ENCODE assay signal across 8 cellular contexts in the genomic region with DNA sequence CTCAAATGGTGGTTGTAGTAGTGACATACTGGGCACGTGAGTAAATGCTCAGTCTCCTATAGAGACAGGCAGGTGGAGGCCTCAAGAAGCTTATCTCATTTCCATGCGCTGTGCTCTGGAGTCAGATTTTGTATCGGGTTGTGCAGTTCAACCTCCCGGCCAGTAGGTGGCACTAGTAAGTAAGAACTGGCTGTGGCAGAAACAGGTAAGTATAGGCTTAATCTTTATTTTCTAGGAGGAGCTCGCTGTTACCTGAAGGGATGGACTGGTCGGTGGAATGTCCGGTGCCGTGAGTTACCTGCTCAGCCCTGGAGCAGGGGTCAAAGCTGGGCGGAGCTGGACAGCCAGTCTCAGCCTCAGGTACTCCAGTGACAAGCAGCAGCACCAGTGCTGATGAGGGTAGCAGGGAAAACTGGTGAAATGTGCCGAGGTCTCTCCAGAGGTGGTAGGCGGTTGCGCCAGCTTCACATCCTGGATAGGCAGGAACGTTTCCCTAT.
DNase-seq lines count a peak whose midpoint lies in the region; TF ChIP-seq lines count a peak whose summit lies in the region.

No MANE protein-coding gene starts in this region.

- no peak for TF ChIP-seq EP300 in stomach (IDR thresholded peaks at IDR 0.05)

- intact Hi-C loops in stomach (cut with DNase I; ENCODE audit: low total_unique reads), result no loop called here

- H3K27ac ChIP-seq in liver (ENCODE audit: low read depth in 1 of 2, low read length in 2 of 2), result no peak overlapping the region
- peak overlapping the region in 2 of 5 donors; percentile 11 to 42 for H3K27ac ChIP-seq in stomach

- H3K4me3 ChIP-seq in HAP-1, result no peak overlapping the region
- peak overlapping the region; percentile 27 to 54 (median 40) for H3K4me3 ChIP-seq in liver (ENCODE audit: low read depth in 1 of 3, low read length in 3 of 3)
- H3K4me3 ChIP-seq in stomach, result peak overlapping the region; percentile 33 to 52 (median 46)

- WGBS in liver, result 15% methylated on average over 13 of the region's 13 CpGs
- 17 to 35% (median 23%) methylated on average over 7 to 13 of the region's 13 CpGs for WGBS in stomach, 5 donors

- H3K9ac ChIP-seq in liver (ENCODE audit: low read depth in 1 of 2, low read length in 2 of 2), result no peak overlapping the region

- no peaks in the 10 kb centered on the region for H3K27me3 Mint-ChIP-seq in chondrocyte (ENCODE audit: low read depth)

- H3K4me1 ChIP-seq in HAP-1, result no peaks in the 10 kb centered on the region
- peaks cover 0 to 9% (median 4%) of the 10 kb centered on the region in 4 donors for H3K4me1 ChIP-seq in liver (ENCODE audit: control insufficient read depth in 4 of 4, insufficient read depth in 4 of 4, low read length in 3 of 4)
- peaks cover 0 to 5% (median 0%) of the 10 kb centered on the region in 4 donors for H3K4me1 ChIP-seq in stomach

- no peak overlapping the region for H3K27ac Mint-ChIP-seq in chondrocyte (ENCODE audit: unreplicated experiment)

- TF ChIP-seq CTCF in LNCAP (IDR thresholded peaks at IDR 0.05) (peak; percentile 90), chondrocyte (IDR thresholded peaks at IDR 0.05) (peak; percentile 81), liver (IDR thresholded peaks at IDR 0.05; ENCODE audit: low read depth, low read length, missing input control) (peak; percentile 89), stomach (IDR thresholded peaks at IDR 0.05) (peak in 5 of 7 experiments; percentile 71 to 90 (median 82))

- no peaks in the 10 kb centered on the region for H3K9me3 Mint-ChIP-seq in chondrocyte (ENCODE audit: low read depth)

- H3K27me3 ChIP-seq in HAP-1 (ENCODE audit: low read depth) (no peaks in the 10 kb centered on the region), liver (ENCODE audit: control insufficient read depth in 4 of 4, insufficient read depth in 4 of 4, low read length in 3 of 4) (peaks cover 0 to 9% (median 0%) of the 10 kb centered on the region in 4 donors), stomach (no peaks in the 10 kb centered on the region)

- H3K9me3 ChIP-seq in HAP-1 (no peaks in the 10 kb centered on the region), liver (ENCODE audit: control insufficient read depth in 4 of 4, low read length in 3 of 4) (no peaks in the 10 kb centered on the region), stomach (no peaks in the 10 kb centered on the region)

- H3K4me1 Mint-ChIP-seq in chondrocyte (ENCODE audit: low read depth), result no peaks in the 10 kb centered on the region

- H3K36me3 ChIP-seq in HAP-1 (replicated peaks), result no peaks in the 10 kb centered on the region
- H3K36me3 ChIP-seq in liver (ENCODE audit: control insufficient read depth in 4 of 4, insufficient read depth in 3 of 4, low read depth in 1 of 4, low read length in 3 of 4), result no peaks in the 10 kb centered on the region
- no peaks in the 10 kb centered on the region for H3K36me3 ChIP-seq in stomach

- no peak for TF ChIP-seq POLR2A in stomach (IDR thresholded peaks at IDR 0.05)

- no peak overlapping the region for H3K4me3 Mint-ChIP-seq in chondrocyte (ENCODE audit: unreplicated experiment)

- no peaks in the 10 kb centered on the region for H3K36me3 Mint-ChIP-seq in chondrocyte (ENCODE audit: low read depth)

- in situ Hi-C loops in HAP-1 (cut with MboI; ENCODE audit: low sequenced_read_pairs), result no loop called here

- peak; percentile 90 to 93 for TF ChIP-seq RAD21 in liver (IDR thresholded peaks at IDR 0.05)

- peak; percentile 60 for DNase-seq in DMS 273 (lab: John Stamatoyannopoulos, UW; ENCODE audit: unreplicated experiment)
- no peak for DNase-seq in DMS 273 treated with DMSO at 0.1 percent for 48 hours (lab: John Stamatoyannopoulos, UW)
- peak; percentile 24 to 60 for DNase-seq in HAP-1 (ENCODE audit: low spot score in 2 of 2)
- DNase-seq in T-helper 2 cell, result peak in 3 of 5 experiments; percentile 3 to 55 (median 11)
- DNase-seq in chondrocyte (ENCODE audit: low spot score), result peak; percentile 54
- DNase-seq in stomach, result peak; percentile 61

TF ChIP-seq in liver, 16 proteins besides CTCF, POLR2A, EP300 and RAD21:
- TF ChIP-seq HNF4A (conservative IDR thresholded peaks at IDR 0.05) (no peak), SP1 (IDR thresholded peaks at IDR 0.05) (no peak), JUND (IDR thresholded peaks at IDR 0.05) (no peak), RXRA (IDR thresholded peaks at IDR 0.05) (no peak), MAX (IDR thresholded peaks at IDR 0.05) (no peak), NR2F2 (IDR thresholded peaks at IDR 0.05) (no peak), FOXA1 (IDR thresholded peaks at IDR 0.05) (no peak)
- TF ChIP-seq, protein P1, sequence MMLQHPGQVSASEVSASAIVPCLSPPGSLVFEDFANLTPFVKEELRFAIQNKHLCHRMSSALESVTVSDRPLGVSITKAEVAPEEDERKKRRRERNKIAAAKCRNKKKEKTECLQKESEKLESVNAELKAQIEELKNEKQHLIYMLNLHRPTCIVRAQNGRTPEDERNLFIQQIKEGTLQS (IDR thresholded peaks at IDR 0.05), result no peak
